13 cellular contexts compared by ENCODE assay signal in the genomic region with DNA sequence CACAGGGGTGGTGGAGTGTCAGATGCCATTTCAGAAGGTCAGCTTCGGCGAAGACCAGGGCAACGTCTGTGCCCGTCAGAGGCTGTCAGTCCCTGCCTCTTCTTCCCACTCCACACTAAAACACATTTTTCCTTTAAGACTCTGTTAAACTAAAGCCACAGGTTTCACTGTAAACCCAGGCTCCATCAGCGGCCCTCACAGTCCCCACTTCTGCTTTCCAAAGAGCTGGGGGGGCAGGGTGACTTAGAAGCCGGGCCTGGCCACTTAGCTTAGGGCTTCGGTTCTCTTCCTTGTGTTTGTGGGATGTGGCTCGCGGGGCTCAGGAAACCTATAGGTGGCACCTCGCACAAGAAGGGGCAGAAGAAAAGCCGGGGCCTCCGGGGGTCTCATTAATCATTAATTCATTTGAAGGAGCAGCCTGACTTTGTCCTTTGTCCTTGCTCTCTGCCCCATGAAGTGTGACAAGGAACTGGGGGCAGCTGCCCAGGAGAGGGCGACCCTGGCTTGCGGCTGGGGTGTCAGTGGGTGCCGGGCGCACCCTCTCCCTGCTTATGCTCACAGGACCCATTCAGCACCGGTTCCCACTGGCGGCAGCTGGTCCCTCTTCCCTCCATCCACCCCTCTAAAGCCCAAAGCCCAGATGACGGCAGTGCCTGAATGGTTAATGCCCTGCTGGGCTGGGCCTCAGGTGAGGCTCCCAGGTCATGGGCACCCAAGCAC. TPM values are rescaled to one million over a fixed set of nuclear protein-coding genes. Genes with fewer than 3 reads are reported as not detected.
DNase-seq lines count a peak whose midpoint lies in the region; ATAC-seq, FAIRE-seq and TF ChIP-seq lines count a peak whose summit lies in the region.
"Had no signal": no experiment of that assay in that cellular context is flagged by ENCODE, and none has a peak within 500 bp of the region (broad histone marks: within the 10 kb centered on the region; RNA-seq: fewer than 3 reads in every experiment).

No MANE protein-coding gene starts in this region.

- H3K4me1 Mint-ChIP-seq in activated T-cell treated with anti-CD3 and anti-CD28 coated beads, Interleukin-2, amount 50 U/mL, for 24 hours (ENCODE audit: low read depth): peaks cover 27% of the 10 kb centered on the region
- peaks cover 48% of the 10 kb centered on the region for H3K4me1 Mint-ChIP-seq in stimulated activated memory B cell treated with anti-CD40 and anti-IgM and Interleukin-4, amounts not matched to agents 10 μg/mL and 1 μg/mL and 100 μg/mL, for 72 hours

- H4K20me1 ChIP-seq in PC-3 (ENCODE audit: low read length) (no peaks in the 10 kb centered on the region), H1 (replicated peaks in 1 of 2; ENCODE audit: control insufficient read depth in 1 of 2, insufficient read depth in 2 of 2, low read length in 2 of 2) (no peaks in the 10 kb centered on the region)

- no peak for FAIRE-seq in H1 (lab: Jason Lieb, UNC)

- no peak overlapping the region for H3K18ac ChIP-seq in H1 (ENCODE audit: extremely low read depth, low read length)

- no peak overlapping the region for H3K4ac ChIP-seq in H1 (replicated peaks; ENCODE audit: insufficient read length, low read depth, low read length)

- H3K9me3 ChIP-seq in PC-3 (ENCODE audit: low read length) (no peaks in the 10 kb centered on the region), H1 (ENCODE audit: insufficient read depth in 2 of 2, low read depth in 1 of 2, low read length in 1 of 2) (no peaks in the 10 kb centered on the region)

- no peaks in the 10 kb centered on the region for H3K79me1 ChIP-seq in H1 (ENCODE audit: low read depth, low read length)

- intact Hi-C loops in PC-3 (cut with micrococcal nuclease): no loop called here

- CTCF ChIA-PET in PC-3 (lab: Charles Lee) (interaction anchor here (0.6 kb wide), 1 partner anchor 20 kb away, joined by 3 read pairs; no protein-coding TSS in a partner anchor), H1 (lab: Charles Lee; ENCODE audit: partially characterized antibody) (interaction anchor here (0.6 to 5.2 kb wide), 28 partner anchors 8 to 161 kb away, joined by 3 to 30 read pairs (median 4); no protein-coding TSS in a partner anchor)

- no peak overlapping the region for H3K4me3 Mint-ChIP-seq in activated T-cell treated with anti-CD3 and anti-CD28 coated beads, Interleukin-2, amount 50 U/mL, for 24 hours
- H3K4me3 Mint-ChIP-seq in stimulated activated memory B cell treated with anti-CD40 and anti-IgM and Interleukin-4, amounts not matched to agents 10 μg/mL and 1 μg/mL and 100 μg/mL, for 72 hours: peak overlapping the region; percentile 35
- H3K4me3 Mint-ChIP-seq: activated naive CD4-positive, alpha-beta T cell treated with anti-CD3 and anti-CD28 coated beads, Interleukin-2, amount 50 U/mL, for 24 hours; WTC11 had no signal

- no peaks in the 10 kb centered on the region for H3K27me3 Mint-ChIP-seq in activated T-cell treated with anti-CD3 and anti-CD28 coated beads, Interleukin-2, amount 50 U/mL, for 24 hours
- no peaks in the 10 kb centered on the region for H3K27me3 Mint-ChIP-seq in stimulated activated memory B cell treated with anti-CD40 and anti-IgM and Interleukin-4, amounts not matched to agents 10 μg/mL and 1 μg/mL and 100 μg/mL, for 72 hours
- H3K27me3 Mint-ChIP-seq: activated naive CD4-positive, alpha-beta T cell treated with anti-CD3 and anti-CD28 coated beads, Interleukin-2, amount 50 U/mL, for 24 hours had no signal

- H3K23me2 ChIP-seq in H1 (ENCODE audit: low read depth, low read length): no peaks in the 10 kb centered on the region

- H4K91ac ChIP-seq in H1 (replicated peaks; ENCODE audit: insufficient read length, low read length): no peak overlapping the region

- no TSS peak for BruUV-seq in PC-3 (replicated peaks; lab: Mats Ljungman, UMichigan)

- peaks cover 1% of the 10 kb centered on the region for H3K36me3 Mint-ChIP-seq in activated T-cell treated with anti-CD3 and anti-CD28 coated beads, Interleukin-2, amount 50 U/mL, for 24 hours (ENCODE audit: low read depth)
- H3K36me3 Mint-ChIP-seq in stimulated activated memory B cell treated with anti-CD40 and anti-IgM and Interleukin-4, amounts not matched to agents 10 μg/mL and 1 μg/mL and 100 μg/mL, for 72 hours: no peaks in the 10 kb centered on the region
- H3K36me3 Mint-ChIP-seq: activated naive CD4-positive, alpha-beta T cell treated with anti-CD3 and anti-CD28 coated beads, Interleukin-2, amount 50 U/mL, for 24 hours; WTC11 had no signal

- no peak overlapping the region for H3K4me2 ChIP-seq in PC-3 (ENCODE audit: low read length)
- no peak overlapping the region for H3K4me2 ChIP-seq in H1 (ENCODE audit: insufficient read depth in 1 of 2, low read depth in 2 of 2, low read length in 2 of 2)

- H3K79me2 ChIP-seq in PC-3 (ENCODE audit: low read length): no peaks in the 10 kb centered on the region
- no peaks in the 10 kb centered on the region for H3K79me2 ChIP-seq in H1 (ENCODE audit: control insufficient read depth in 1 of 2, insufficient read depth in 2 of 2, low read length in 2 of 2)

- H3K9me3 Mint-ChIP-seq in activated T-cell treated with anti-CD3 and anti-CD28 coated beads, Interleukin-2, amount 50 U/mL, for 24 hours: no peaks in the 10 kb centered on the region
- no peaks in the 10 kb centered on the region for H3K9me3 Mint-ChIP-seq in stimulated activated memory B cell treated with anti-CD40 and anti-IgM and Interleukin-4, amounts not matched to agents 10 μg/mL and 1 μg/mL and 100 μg/mL, for 72 hours
- H3K9me3 Mint-ChIP-seq: activated naive CD4-positive, alpha-beta T cell treated with anti-CD3 and anti-CD28 coated beads, Interleukin-2, amount 50 U/mL, for 24 hours; WTC11 had no signal

- no peak overlapping the region for H2AFZ ChIP-seq in PC-3 (ENCODE audit: low read length)
- no peak overlapping the region for H2AFZ ChIP-seq in H1 (ENCODE audit: low read length)

- H3K27ac ChIP-seq in PC-3 (ENCODE audit: low read length): no peak overlapping the region
- H3K27ac ChIP-seq in H1 (ENCODE audit: low read depth, low read length): no peak overlapping the region

- no peak overlapping the region for H2BK120ac ChIP-seq in H1 (replicated peaks; ENCODE audit: low read depth, low read length)

- no peak overlapping the region for H3K56ac ChIP-seq in H1 (replicated peaks; ENCODE audit: insufficient read length, low read depth, low read length)

- TF ChIP-seq CTCF in PC-3 (conservative IDR thresholded peaks at IDR 0.05; ENCODE audit: low read depth, low read length) (peak; percentile 51; the same call in 1 of the 2 replicates), H1 (IDR thresholded peaks at IDR 0.05; ENCODE audit: control extremely low read depth in 1 of 3, insufficient read depth in 1 of 3, low read depth in 1 of 3, low read length in 3 of 3) (peak; percentile 19 to 34 (median 29))

- TF ChIP-seq RAD21 in H1 (IDR thresholded peaks at IDR 0.05 in 1 of 2, conservative IDR thresholded peaks at IDR 0.05 in 1 of 2; ENCODE audit: low read depth in 2 of 2, low read length in 2 of 2): peak; percentile 57 to 61

- peak overlapping the region; percentile 24; the same call in 1 of the 2 replicates for H2AK5ac ChIP-seq in H1 (ENCODE audit: low read depth, low read length)

- H3F3A ChIP-seq in PC-3 (ENCODE audit: low read length, unreplicated experiment): peaks cover 6% of the 10 kb centered on the region

- H3K36me3 ChIP-seq in PC-3 (ENCODE audit: low read depth, low read length) (no peaks in the 10 kb centered on the region), H1 (ENCODE audit: control insufficient read depth in 2 of 4, insufficient read depth in 4 of 4, low read length in 3 of 4) (no peaks in the 10 kb centered on the region)

- no peak overlapping the region for H4K5ac ChIP-seq in H1 (ENCODE audit: insufficient read length, low read depth, low read length)

- H3K4me3 ChIP-seq in PC-3 (ENCODE audit: low read length): no peak overlapping the region
- H3K4me3 ChIP-seq in H1 (ENCODE audit: extremely low read depth in 1 of 4, insufficient read depth in 2 of 4, low read depth in 3 of 4, low read length in 4 of 4): no peak overlapping the region
- H3K4me3 ChIP-seq: skin epidermis had no signal

- no peak for ATAC-seq in PC-3
- ATAC-seq in stimulated activated memory B cell treated with anti-CD40 and anti-IgM and Interleukin-4, amounts not matched to agents 10 μg/mL and 1 μg/mL and 100 μg/mL, for 72 hours: peak; percentile 57
- no peak for ATAC-seq in GM18498 (IDR thresholded peaks at IDR 0.05; ENCODE audit: unreplicated experiment)

- no peak overlapping the region; the same call in 1 of the 2 replicates for H4K8ac ChIP-seq in H1 (ENCODE audit: extremely low read depth, insufficient read depth, low read length)

- H2BK12ac ChIP-seq in H1 (ENCODE audit: low read depth, low read length): peak overlapping the region; percentile 17; the same call in 1 of the 2 replicates

- no peaks in the 10 kb centered on the region for H3K9me2 ChIP-seq in PC-3 (replicated peaks; ENCODE audit: low read length)

- POLR2A ChIA-PET in PC-3 (lab: Charles Lee; ENCODE audit: unreplicated experiment): interaction anchor here (0.5 kb wide), 1 partner anchor 130 kb away, joined by 10 read pairs; no protein-coding TSS in a partner anchor
- POLR2A ChIA-PET in H1 (lab: Charles Lee; ENCODE audit: partially characterized antibody): interaction anchor here (1.0 to 3.6 kb wide), 5 partner anchors 40 to 152 kb away, joined by 3 to 36 read pairs (median 5); no protein-coding TSS in a partner anchor

- H3K27ac Mint-ChIP-seq in activated T-cell treated with anti-CD3 and anti-CD28 coated beads, Interleukin-2, amount 50 U/mL, for 24 hours: peak overlapping the region; percentile 33
- peak overlapping the region; percentile 96 for H3K27ac Mint-ChIP-seq in stimulated activated memory B cell treated with anti-CD40 and anti-IgM and Interleukin-4, amounts not matched to agents 10 μg/mL and 1 μg/mL and 100 μg/mL, for 72 hours
- H3K27ac Mint-ChIP-seq: activated naive CD4-positive, alpha-beta T cell treated with anti-CD3 and anti-CD28 coated beads, Interleukin-2, amount 50 U/mL, for 24 hours; WTC11 had no signal

- H2BK15ac ChIP-seq in H1 (ENCODE audit: low read length): no peak overlapping the region

- no peak overlapping the region for H3K23ac ChIP-seq in H1 (ENCODE audit: insufficient read length)

- H2BK20ac ChIP-seq in H1 (ENCODE audit: low read length): no peak overlapping the region

- H3K27me3 ChIP-seq in PC-3 (ENCODE audit: low read length) (no peaks in the 10 kb centered on the region), H1 (replicated peaks in 1 of 4; ENCODE audit: control insufficient read depth in 3 of 4, extremely low read depth in 1 of 4, insufficient read depth in 3 of 4, low read length in 3 of 4) (no peaks in the 10 kb centered on the region)

- no peak overlapping the region for H3K9ac ChIP-seq in PC-3 (ENCODE audit: low read length)
- H3K9ac ChIP-seq in H1 (replicated peaks in 1 of 4; ENCODE audit: extremely low read depth in 1 of 4, low read depth in 3 of 4, low read length in 3 of 4): no peak overlapping the region

- no peak for DNase-seq in activated T-cell treated with anti-CD3 and anti-CD28 coated beads, Interleukin-2, amount 50 U/mL, for 24 hours
- DNase-seq in activated T-cell treated with anti-CD3 and anti-CD28 coated beads, Interleukin-2, amount 50 U/mL, for 48 hours: no peak
- DNase-seq in PC-3 (no peak), H1 (ENCODE audit: low read depth in 1 of 2, low spot score in 2 of 2) (no peak), activated gamma-delta T cell (lab: John Stamatoyannopoulos, UW) (no peak), DMS79 (lab: John Stamatoyannopoulos, UW) (no peak)
- DNase-seq: NCI-H510A treated with DMSO at 0.1 percent for 48 hours; stimulated activated CD8-positive, alpha-beta memory T cell treated with anti-CD3 and anti-CD28 coated beads, Interleukin-4, amount 100 ng/mL, for 48 hours had no signal

- WGBS in H1 (ENCODE audit: extremely low coverage in 1 of 2, insufficient coverage in 1 of 2, insufficient read length in 1 of 2, insufficient replicate concordance in 2 of 2, low coverage in 1 of 2, low lambda C conversion rate in 2 of 2, missing lambda C conversion rate in 1 of 2), 2 experiments: 91% methylated on average over 19 of the region's 19 CpGs; no CpG with 5 or more reads in 1 of the 2 experiments

- H3K4me1 ChIP-seq in PC-3 (ENCODE audit: insufficient read depth, low read length): peaks cover 28% of the 10 kb centered on the region
- H3K4me1 ChIP-seq in H1 (replicated peaks in 1 of 4; ENCODE audit: control insufficient read depth in 3 of 4, insufficient read depth in 4 of 4, low read length in 3 of 4): peaks cover 0 to 12% (median 11%) of the 10 kb centered on the region in 4 experiments; a peak in 5 of 7 replicates

- no peak for TF ChIP-seq POLR2A in H1 (IDR thresholded peaks at IDR 0.05; ENCODE audit: control extremely low read depth in 1 of 2, low read depth in 2 of 2, low read length in 2 of 2)

- no peak for TF ChIP-seq EP300 in H1 (IDR thresholded peaks at IDR 0.05; ENCODE audit: borderline replicate concordance in 1 of 2, low read depth in 2 of 2, low read length in 2 of 2)

- no peak overlapping the region for H2BK5ac ChIP-seq in H1 (ENCODE audit: low read depth, low read length)

- H3K14ac ChIP-seq in H1 (ENCODE audit: insufficient read length): no peak overlapping the region

RNA-seq across cellular contexts. Expression of a gene that starts 4.1 kb away (rescaled TPM):
- 12.7 and 13.1 TPM in 2 replicates for total RNA-seq in PC-3 (2014; rRNA removed)
- 0.54 and 0.61 TPM in 2 replicates for total RNA-seq in H1 (2021; fragmentation: NEBNext Ultra II Directional; extraction: Animal tissue kit (Norgen Biotek cat#: 25700))
- polyA plus RNA-seq in H1 (2011; rRNA removed): 0.59 and 0.97 TPM in 2 replicates
- polyA plus RNA-seq in H1 (2011; cell fraction: cytosol; rRNA removed): 0.76 TPM
- 3.3 TPM for polyA plus RNA-seq in H1 (2011; cell fraction: nucleus; rRNA removed)
- polyA plus RNA-seq in H1 (2012, experiment 1 of 2): 0.67 to 1.3 TPM (median 1.0 TPM) in 4 replicates
- 0.37 TPM for polyA plus RNA-seq in H1 (2012, experiment 2 of 2)
- 0.95 TPM for polyA plus RNA-seq in H1 (2013, experiment 1 of 2)
- polyA plus RNA-seq in H1 (2013, experiment 2 of 2): 1.1 TPM
- polyA minus RNA-seq in H1 (2011; rRNA and poly(A)+ RNA removed): 0.20 and 0.28 TPM in 2 replicates
- polyA minus RNA-seq in H1 (2011; cell fraction: cytosol; rRNA and poly(A)+ RNA removed): not detected
- polyA minus RNA-seq in H1 (2011; cell fraction: nucleus; rRNA and poly(A)+ RNA removed): 0.30 TPM

RNA-seq across cellular contexts. Expression of a gene that starts 8.1 kb away (rescaled TPM):
- total RNA-seq in PC-3 (2014; rRNA removed): 68.3 and 93.2 TPM in 2 replicates
- 16.7 and 19.2 TPM in 2 replicates for total RNA-seq in H1 (2021; fragmentation: NEBNext Ultra II Directional; extraction: Animal tissue kit (Norgen Biotek cat#: 25700))
- 15.0 and 23.4 TPM in 2 replicates for polyA plus RNA-seq in H1 (2011; rRNA removed)
- 14.8 TPM for polyA plus RNA-seq in H1 (2011; cell fraction: cytosol; rRNA removed)
- polyA plus RNA-seq in H1 (2011; cell fraction: nucleus; rRNA removed): 26.9 TPM
- 8.5 to 12.7 TPM (median 10.9 TPM) in 4 replicates for polyA plus RNA-seq in H1 (2012, experiment 1 of 2)
- 10.7 TPM for polyA plus RNA-seq in H1 (2012, experiment 2 of 2)
- polyA plus RNA-seq in H1 (2013, experiment 1 of 2): 8.6 TPM
- polyA plus RNA-seq in H1 (2013, experiment 2 of 2): 7.7 TPM
- polyA minus RNA-seq in H1 (2011; rRNA and poly(A)+ RNA removed): 9.5 and 15.1 TPM in 2 replicates
- polyA minus RNA-seq in H1 (2011; cell fraction: cytosol; rRNA and poly(A)+ RNA removed): 12.3 TPM
- polyA minus RNA-seq in H1 (2011; cell fraction: nucleus; rRNA and poly(A)+ RNA removed): 14.0 TPM

RNA-seq across cellular contexts. Expression of a gene that starts 23.8 kb away (rescaled TPM):
- 1.3 and 1.6 TPM in 2 replicates for total RNA-seq in PC-3 (2014; rRNA removed)
- 0.88 and 1.3 TPM in 2 replicates for total RNA-seq in H1 (2021; fragmentation: NEBNext Ultra II Directional; extraction: Animal tissue kit (Norgen Biotek cat#: 25700))
- 1.1 TPM in 2 replicates for polyA plus RNA-seq in H1 (2011; rRNA removed)
- polyA plus RNA-seq in H1 (2011; cell fraction: cytosol; rRNA removed): 1.3 TPM
- 1.4 TPM for polyA plus RNA-seq in H1 (2011; cell fraction: nucleus; rRNA removed)
- polyA plus RNA-seq in H1 (2012, experiment 1 of 2): 0.97 to 1.5 TPM (median 1.1 TPM) in 4 replicates
- polyA plus RNA-seq in H1 (2012, experiment 2 of 2): 1.4 TPM
- 1.1 TPM for polyA plus RNA-seq in H1 (2013, experiment 1 of 2)
- 1.2 TPM for polyA plus RNA-seq in H1 (2013, experiment 2 of 2)
- 0.61 and 0.88 TPM in 2 replicates for polyA minus RNA-seq in H1 (2011; rRNA and poly(A)+ RNA removed)
- 1.2 TPM for polyA minus RNA-seq in H1 (2011; cell fraction: cytosol; rRNA and poly(A)+ RNA removed)
- polyA minus RNA-seq in H1 (2011; cell fraction: nucleus; rRNA and poly(A)+ RNA removed): 2.3 TPM

RNA-seq across cellular contexts. Expression of a gene that starts 44.2 kb away (rescaled TPM):
- 47.9 and 96.6 TPM in 2 replicates for total RNA-seq in PC-3 (2014; rRNA removed)
- total RNA-seq in H1 (2021; fragmentation: NEBNext Ultra II Directional; extraction: Animal tissue kit (Norgen Biotek cat#: 25700)): 10.4 and 10.7 TPM in 2 replicates
- 1.6 and 2.4 TPM in 2 replicates for polyA plus RNA-seq in H1 (2011; rRNA removed)
- polyA plus RNA-seq in H1 (2011; cell fraction: cytosol; rRNA removed): 5.7 TPM
- polyA plus RNA-seq in H1 (2011; cell fraction: nucleus; rRNA removed): 5.7 TPM
- polyA plus RNA-seq in H1 (2012, experiment 1 of 2): 16.2 to 22.8 TPM (median 18.4 TPM) in 4 replicates
- polyA plus RNA-seq in H1 (2012, experiment 2 of 2): 1.4 TPM
- polyA plus RNA-seq in H1 (2013, experiment 1 of 2): 3.0 TPM
- polyA plus RNA-seq in H1 (2013, experiment 2 of 2): 2.6 TPM
- 11.4 and 18.7 TPM in 2 replicates for polyA minus RNA-seq in H1 (2011; rRNA and poly(A)+ RNA removed)
- 5.7 TPM for polyA minus RNA-seq in H1 (2011; cell fraction: cytosol; rRNA and poly(A)+ RNA removed)
- polyA minus RNA-seq in H1 (2011; cell fraction: nucleus; rRNA and poly(A)+ RNA removed): 23.0 TPM

RNA-seq across cellular contexts. Expression of a gene that starts 44.7 kb away (rescaled TPM):
- 45.8 and 63.1 TPM in 2 replicates for total RNA-seq in PC-3 (2014; rRNA removed)
- 67.2 and 79.2 TPM in 2 replicates for total RNA-seq in H1 (2021; fragmentation: NEBNext Ultra II Directional; extraction: Animal tissue kit (Norgen Biotek cat#: 25700))
- polyA plus RNA-seq in H1 (2011; rRNA removed): 53.6 and 88.1 TPM in 2 replicates
- 54.2 TPM for polyA plus RNA-seq in H1 (2011; cell fraction: cytosol; rRNA removed)
- 92.9 TPM for polyA plus RNA-seq in H1 (2011; cell fraction: nucleus; rRNA removed)
- polyA plus RNA-seq in H1 (2012, experiment 1 of 2): 54.9 to 59.5 TPM (median 58.3 TPM) in 4 replicates
- polyA plus RNA-seq in H1 (2012, experiment 2 of 2): 59.4 TPM
- polyA plus RNA-seq in H1 (2013, experiment 1 of 2): 59.5 TPM
- polyA plus RNA-seq in H1 (2013, experiment 2 of 2): 55.5 TPM
- polyA minus RNA-seq in H1 (2011; rRNA and poly(A)+ RNA removed): 39.9 and 69.2 TPM in 2 replicates
- 31.1 TPM for polyA minus RNA-seq in H1 (2011; cell fraction: cytosol; rRNA and poly(A)+ RNA removed)
- 38.0 TPM for polyA minus RNA-seq in H1 (2011; cell fraction: nucleus; rRNA and poly(A)+ RNA removed)
